In genomic region chr14:73774244-73774575, GRCh38 we compare ENCODE assay signal across 13 cellular contexts.
DNase-seq lines count a peak whose midpoint lies in the region; ATAC-seq and TF ChIP-seq lines count a peak whose summit lies in the region.
"Had no signal": no experiment of that assay in that cellular context is flagged by ENCODE, and none has a peak within 500 bp of the region (broad histone marks: within the 10 kb centered on the region; RNA-seq: fewer than 3 reads in every experiment).

No MANE protein-coding gene starts in this region.

- peaks cover 88% of the 10 kb centered on the region for H3K4me1 Mint-ChIP-seq in activated B cell treated with CpG ODN at 0.5 μM for 24 hours
- H3K4me1 Mint-ChIP-seq in type B pancreatic cell (ENCODE audit: unreplicated experiment), result peaks cover 58% of the 10 kb centered on the region

- peaks cover 0 to 9% (median 0%) of the 10 kb centered on the region in 9 donors for H3K36me3 ChIP-seq in heart right ventricle
- no peaks in the 10 kb centered on the region for H3K36me3 ChIP-seq in muscle layer of duodenum (ENCODE audit: control insufficient read depth in 1 of 2, insufficient read depth in 2 of 2, low read length in 2 of 2)
- H3K36me3 ChIP-seq: brain microvascular endothelial cell had no signal

- H3K27me3 Mint-ChIP-seq in activated B cell treated with CpG ODN at 0.5 μM for 24 hours, result no peaks in the 10 kb centered on the region
- H3K27me3 Mint-ChIP-seq in type B pancreatic cell, result no peaks in the 10 kb centered on the region

- CTCF ChIA-PET in activated B cell treated with CpG ODN at 0.5 μM for 24 hours (lab: Charles Lee), result interaction anchor here (1.3 kb wide), 1 partner anchor 20 kb away, joined by 4 read pairs; no protein-coding TSS in a partner anchor

- no peaks in the 10 kb centered on the region for H3K36me3 Mint-ChIP-seq in activated B cell treated with CpG ODN at 0.5 μM for 24 hours (ENCODE audit: low read depth)
- peaks cover 10% of the 10 kb centered on the region for H3K36me3 Mint-ChIP-seq in type B pancreatic cell

- H3K27ac ChIP-seq in heart right ventricle (peak overlapping the region in 8 of 10 donors; percentile 8 to 64 (median 48)), right cardiac atrium (ENCODE audit: low read length) (no peak overlapping the region), muscle layer of duodenum (ENCODE audit: low read length) (peak overlapping the region; percentile 16)
- H3K27ac ChIP-seq: brain microvascular endothelial cell had no signal

- TF ChIP-seq CTCF in heart right ventricle (IDR thresholded peaks at IDR 0.05) (no peak), activated B cell treated with CpG ODN at 0.5 μM for 24 hours (IDR thresholded peaks at IDR 0.05) (no peak), type B pancreatic cell (conservative IDR thresholded peaks at IDR 0.05) (no peak)

- H3K4me3 Mint-ChIP-seq in activated B cell treated with CpG ODN at 0.5 μM for 24 hours (no peak overlapping the region), type B pancreatic cell (no peak overlapping the region)

- POLR2A ChIA-PET in activated B cell treated with CpG ODN at 0.5 μM for 24 hours (lab: Charles Lee), result interaction anchor here (1.1 to 12.7 kb wide), 4 partner anchors 10 to 33 kb away, joined by 3 to 493 read pairs (median 64); a partner anchor contains a TSS

- H3K27ac Mint-ChIP-seq in activated B cell treated with CpG ODN at 0.5 μM for 24 hours (peak overlapping the region; percentile 81), type B pancreatic cell (peak overlapping the region; percentile 47)

- no peaks in the 10 kb centered on the region for H3K9me3 ChIP-seq in heart right ventricle
- no peaks in the 10 kb centered on the region for H3K9me3 ChIP-seq in right cardiac atrium (ENCODE audit: control insufficient read depth, low read length)
- H3K9me3 ChIP-seq in muscle layer of duodenum (ENCODE audit: control insufficient read depth in 1 of 2, low read length in 2 of 2), result no peaks in the 10 kb centered on the region

- H3K4me3 ChIP-seq in heart right ventricle, result no peak overlapping the region
- no peak overlapping the region for H3K4me3 ChIP-seq in right cardiac atrium (ENCODE audit: low read length)
- H3K4me3 ChIP-seq in muscle layer of duodenum (ENCODE audit: low read depth in 1 of 2, low read length in 2 of 2), result no peak overlapping the region

- H3K27me3 ChIP-seq in heart right ventricle, result no peaks in the 10 kb centered on the region
- no peaks in the 10 kb centered on the region for H3K27me3 ChIP-seq in right cardiac atrium (ENCODE audit: control insufficient read depth, insufficient read depth)
- H3K27me3 ChIP-seq in muscle layer of duodenum (ENCODE audit: low read depth, low read length), result no peaks in the 10 kb centered on the region
- H3K27me3 ChIP-seq: brain microvascular endothelial cell had no signal

- peak in 1 of 8 donors; percentile 30 for ATAC-seq in heart right ventricle
- ATAC-seq in right cardiac atrium, result no peak
- ATAC-seq in activated B cell treated with CpG ODN at 0.5 μM for 24 hours (ENCODE audit: low read depth), result no peak

- DNase-seq in heart right ventricle, result no peak
- DNase-seq in right cardiac atrium, result no peak
- DNase-seq in activated B cell treated with CpG ODN at 0.5 μM for 24 hours, result no peak
- no peak for DNase-seq in type B pancreatic cell (ENCODE audit: extremely low spot score, unreplicated experiment)
- DNase-seq in middle frontal gyrus (ENCODE audit: extremely low spot score, low spot score), result no peak
- DNase-seq in activated CD8-positive, alpha-beta memory T cell treated with anti-CD3 and anti-CD28 coated beads, Interleukin-2, amount 50 U/mL, for 4 hours, result no peak
- no peak for DNase-seq in Ammon's horn (ENCODE audit: low spot score)
- DNase-seq: activated CD8-positive, alpha-beta memory T cell treated with anti-CD3 and anti-CD28 coated beads, Interleukin-2, amount 50 U/mL, for 48 hours; AML-193; brain microvascular endothelial cell; hypothalamus; NK-92 treated with Interleukin-12 subunit alpha and Interleukin-12 subunit beta, amount 100 ng/mL, for 24 hours had no signal

- 30 to 58% methylated on average over 3 of the region's 3 CpGs for WGBS in heart right ventricle, 2 donors
- 49% methylated on average over 3 of the region's 3 CpGs for WGBS in right cardiac atrium

- H3K4me1 ChIP-seq in heart right ventricle (peaks cover 36 to 98% (median 77%) of the 10 kb centered on the region in 9 donors), right cardiac atrium (ENCODE audit: control insufficient read depth, insufficient read depth, low read length) (peaks cover 43% of the 10 kb centered on the region), muscle layer of duodenum (ENCODE audit: control insufficient read depth in 1 of 2, insufficient read depth in 2 of 2, low read length in 2 of 2) (peaks cover 43 to 69% of the 10 kb centered on the region in 2 donors)

- intact Hi-C loops in heart right ventricle (cut with DNase I), result no loop called here
- intact Hi-C loops in right cardiac atrium (cut with DNase I), result no loop called here
- intact Hi-C loops in activated B cell treated with CpG ODN at 0.5 μM for 24 hours (cut with micrococcal nuclease), result no loop called here

- H3K9me3 Mint-ChIP-seq in activated B cell treated with CpG ODN at 0.5 μM for 24 hours (no peaks in the 10 kb centered on the region), type B pancreatic cell (no peaks in the 10 kb centered on the region)
